In the genomic region with DNA sequence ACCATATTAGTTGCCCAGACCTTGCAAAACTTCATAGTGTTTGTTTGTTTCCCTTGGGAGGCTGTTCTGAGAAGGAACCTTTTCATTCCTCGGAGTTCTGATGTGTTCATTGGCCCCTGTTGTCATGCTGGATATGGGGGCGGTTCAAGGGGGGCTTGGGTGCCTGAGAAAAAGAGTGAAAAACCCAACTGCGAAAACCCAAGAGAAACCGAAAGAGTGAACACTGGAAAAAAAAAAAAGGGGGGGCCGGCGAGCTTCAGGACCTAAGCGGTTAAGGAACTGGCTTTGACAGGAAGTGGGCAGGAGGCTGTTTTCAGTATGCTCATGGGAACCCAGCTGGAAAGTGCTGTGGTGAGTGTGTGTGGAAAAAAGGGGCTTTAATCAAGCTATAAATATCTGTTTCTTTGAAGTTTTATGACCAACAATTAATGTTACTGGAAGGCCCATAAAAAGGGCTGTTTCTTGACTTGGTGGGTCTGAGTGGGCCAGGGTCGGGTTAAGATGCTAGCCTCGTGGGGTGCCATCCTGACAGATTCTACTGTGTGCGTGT, we compare ENCODE assay signal across 1 cellular context.
TF ChIP-seq lines count a peak whose summit lies in the region.

No MANE protein-coding gene starts in this region.

TF ChIP-seq in GM12878, 131 proteins besides CTCF, POLR2A, EP300 and RAD21 (continued from another document):
- TF ChIP-seq, protein P1, sequence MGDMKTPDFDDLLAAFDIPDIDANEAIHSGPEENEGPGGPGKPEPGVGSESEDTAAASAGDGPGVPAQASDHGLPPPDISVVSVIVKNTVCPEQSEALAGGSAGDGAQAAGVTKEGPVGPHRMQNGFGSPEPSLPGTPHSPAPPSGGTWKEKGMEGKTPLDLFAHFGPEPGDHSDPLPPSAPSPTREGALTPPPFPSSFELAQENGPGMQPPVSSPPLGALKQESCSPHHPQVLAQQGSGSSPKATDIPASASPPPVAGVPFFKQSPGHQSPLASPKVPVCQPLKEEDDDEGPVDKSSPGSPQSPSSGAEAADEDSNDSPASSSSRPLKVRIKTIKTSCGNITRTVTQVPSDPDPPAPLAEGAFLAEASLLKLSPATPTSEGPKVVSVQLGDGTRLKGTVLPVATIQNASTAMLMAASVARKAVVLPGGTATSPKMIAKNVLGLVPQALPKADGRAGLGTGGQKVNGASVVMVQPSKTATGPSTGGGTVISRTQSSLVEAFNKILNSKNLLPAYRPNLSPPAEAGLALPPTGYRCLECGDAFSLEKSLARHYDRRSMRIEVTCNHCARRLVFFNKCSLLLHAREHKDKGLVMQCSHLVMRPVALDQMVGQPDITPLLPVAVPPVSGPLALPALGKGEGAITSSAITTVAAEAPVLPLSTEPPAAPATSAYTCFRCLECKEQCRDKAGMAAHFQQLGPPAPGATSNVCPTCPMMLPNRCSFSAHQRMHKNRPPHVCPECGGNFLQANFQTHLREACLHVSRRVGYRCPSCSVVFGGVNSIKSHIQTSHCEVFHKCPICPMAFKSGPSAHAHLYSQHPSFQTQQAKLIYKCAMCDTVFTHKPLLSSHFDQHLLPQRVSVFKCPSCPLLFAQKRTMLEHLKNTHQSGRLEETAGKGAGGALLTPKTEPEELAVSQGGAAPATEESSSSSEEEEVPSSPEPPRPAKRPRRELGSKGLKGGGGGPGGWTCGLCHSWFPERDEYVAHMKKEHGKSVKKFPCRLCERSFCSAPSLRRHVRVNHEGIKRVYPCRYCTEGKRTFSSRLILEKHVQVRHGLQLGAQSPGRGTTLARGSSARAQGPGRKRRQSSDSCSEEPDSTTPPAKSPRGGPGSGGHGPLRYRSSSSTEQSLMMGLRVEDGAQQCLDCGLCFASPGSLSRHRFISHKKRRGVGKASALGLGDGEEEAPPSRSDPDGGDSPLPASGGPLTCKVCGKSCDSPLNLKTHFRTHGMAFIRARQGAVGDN (IDR thresholded peaks at IDR 0.05): no peak
- TF ChIP-seq, protein P2, sequence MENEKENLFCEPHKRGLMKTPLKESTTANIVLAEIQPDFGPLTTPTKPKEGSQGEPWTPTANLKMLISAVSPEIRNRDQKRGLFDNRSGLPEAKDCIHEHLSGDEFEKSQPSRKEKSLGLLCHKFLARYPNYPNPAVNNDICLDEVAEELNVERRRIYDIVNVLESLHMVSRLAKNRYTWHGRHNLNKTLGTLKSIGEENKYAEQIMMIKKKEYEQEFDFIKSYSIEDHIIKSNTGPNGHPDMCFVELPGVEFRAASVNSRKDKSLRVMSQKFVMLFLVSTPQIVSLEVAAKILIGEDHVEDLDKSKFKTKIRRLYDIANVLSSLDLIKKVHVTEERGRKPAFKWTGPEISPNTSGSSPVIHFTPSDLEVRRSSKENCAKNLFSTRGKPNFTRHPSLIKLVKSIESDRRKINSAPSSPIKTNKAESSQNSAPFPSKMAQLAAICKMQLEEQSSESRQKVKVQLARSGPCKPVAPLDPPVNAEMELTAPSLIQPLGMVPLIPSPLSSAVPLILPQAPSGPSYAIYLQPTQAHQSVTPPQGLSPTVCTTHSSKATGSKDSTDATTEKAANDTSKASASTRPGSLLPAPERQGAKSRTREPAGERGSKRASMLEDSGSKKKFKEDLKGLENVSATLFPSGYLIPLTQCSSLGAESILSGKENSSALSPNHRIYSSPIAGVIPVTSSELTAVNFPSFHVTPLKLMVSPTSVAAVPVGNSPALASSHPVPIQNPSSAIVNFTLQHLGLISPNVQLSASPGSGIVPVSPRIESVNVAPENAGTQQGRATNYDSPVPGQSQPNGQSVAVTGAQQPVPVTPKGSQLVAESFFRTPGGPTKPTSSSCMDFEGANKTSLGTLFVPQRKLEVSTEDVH (IDR thresholded peaks at IDR 0.05; ENCODE audit: low read depth, partially characterized antibody): no peak
- TF ChIP-seq, protein P3, sequence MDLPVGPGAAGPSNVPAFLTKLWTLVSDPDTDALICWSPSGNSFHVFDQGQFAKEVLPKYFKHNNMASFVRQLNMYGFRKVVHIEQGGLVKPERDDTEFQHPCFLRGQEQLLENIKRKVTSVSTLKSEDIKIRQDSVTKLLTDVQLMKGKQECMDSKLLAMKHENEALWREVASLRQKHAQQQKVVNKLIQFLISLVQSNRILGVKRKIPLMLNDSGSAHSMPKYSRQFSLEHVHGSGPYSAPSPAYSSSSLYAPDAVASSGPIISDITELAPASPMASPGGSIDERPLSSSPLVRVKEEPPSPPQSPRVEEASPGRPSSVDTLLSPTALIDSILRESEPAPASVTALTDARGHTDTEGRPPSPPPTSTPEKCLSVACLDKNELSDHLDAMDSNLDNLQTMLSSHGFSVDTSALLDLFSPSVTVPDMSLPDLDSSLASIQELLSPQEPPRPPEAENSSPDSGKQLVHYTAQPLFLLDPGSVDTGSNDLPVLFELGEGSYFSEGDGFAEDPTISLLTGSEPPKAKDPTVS (IDR thresholded peaks at IDR 0.05; ENCODE audit: low read depth, low read length): no peak
- TF ChIP-seq EZH2 (IDR thresholded peaks at IDR 0.05; ENCODE audit: borderline replicate concordance, control insufficient read depth, low read depth, low read length): no peak
- no peak for TF ChIP-seq NRF1 (conservative IDR thresholded peaks at IDR 0.05; ENCODE audit: low read depth, low read length)
- TF ChIP-seq NFIC (IDR thresholded peaks at IDR 0.05; ENCODE audit: low read depth, low read length): 0 out of 2 replicates have a peak, but pooled peaks have one; percentile 17
- TF ChIP-seq ZNF384 (IDR thresholded peaks at IDR 0.05; ENCODE audit: borderline replicate concordance, low read depth, low read length): 0 out of 2 replicates have a peak, but pooled peaks have one; percentile 48
- TF ChIP-seq PML (IDR thresholded peaks at IDR 0.05; ENCODE audit: low read length): no peak
- no peak for TF ChIP-seq CHD1 (IDR thresholded peaks at IDR 0.05; ENCODE audit: low read depth, low read length)
- no peak for TF ChIP-seq BMI1 (IDR thresholded peaks at IDR 0.05; ENCODE audit: borderline replicate concordance)
- no peak for TF ChIP-seq HDGF (IDR thresholded peaks at IDR 0.05)
- no peak for TF ChIP-seq ZNF622 (IDR thresholded peaks at IDR 0.05)
- TF ChIP-seq, protein P4, sequence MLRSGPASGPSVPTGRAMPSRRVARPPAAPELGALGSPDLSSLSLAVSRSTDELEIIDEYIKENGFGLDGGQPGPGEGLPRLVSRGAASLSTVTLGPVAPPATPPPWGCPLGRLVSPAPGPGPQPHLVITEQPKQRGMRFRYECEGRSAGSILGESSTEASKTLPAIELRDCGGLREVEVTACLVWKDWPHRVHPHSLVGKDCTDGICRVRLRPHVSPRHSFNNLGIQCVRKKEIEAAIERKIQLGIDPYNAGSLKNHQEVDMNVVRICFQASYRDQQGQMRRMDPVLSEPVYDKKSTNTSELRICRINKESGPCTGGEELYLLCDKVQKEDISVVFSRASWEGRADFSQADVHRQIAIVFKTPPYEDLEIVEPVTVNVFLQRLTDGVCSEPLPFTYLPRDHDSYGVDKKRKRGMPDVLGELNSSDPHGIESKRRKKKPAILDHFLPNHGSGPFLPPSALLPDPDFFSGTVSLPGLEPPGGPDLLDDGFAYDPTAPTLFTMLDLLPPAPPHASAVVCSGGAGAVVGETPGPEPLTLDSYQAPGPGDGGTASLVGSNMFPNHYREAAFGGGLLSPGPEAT (IDR thresholded peaks at IDR 0.05; ENCODE audit: low read depth): 0 out of 2 replicates have a peak, but pooled peaks have one; percentile 34
- TF ChIP-seq RUNX3 (IDR thresholded peaks at IDR 0.05; ENCODE audit: low read length): peak; percentile 75; the same call in 1 of the 2 replicates
- TF ChIP-seq RFX5 (IDR thresholded peaks at IDR 0.05; ENCODE audit: low read depth, low read length): no peak
